23 cellular contexts compared by ENCODE assay signal in the genomic region with DNA sequence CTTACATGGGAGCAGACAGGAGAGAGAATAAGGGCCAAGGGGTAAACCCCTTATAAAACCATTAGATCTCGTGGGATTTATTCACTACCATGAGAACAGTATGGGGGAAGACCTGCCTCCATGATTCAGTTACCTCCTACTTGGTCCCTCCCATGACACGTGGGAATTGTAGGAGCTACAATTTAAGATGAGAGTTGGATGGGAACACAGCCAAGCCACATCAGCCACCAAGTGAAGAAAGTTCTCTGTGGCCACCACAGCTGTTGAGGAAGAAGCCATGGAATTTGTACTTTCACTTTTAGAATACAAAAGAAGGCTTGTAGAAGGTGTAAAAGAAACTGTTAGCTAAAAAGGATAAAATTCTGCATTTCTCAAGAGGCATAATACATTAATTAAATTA.
"Had no signal": no experiment of that assay in that cellular context is flagged by ENCODE, and none has a peak within 500 bp of the region (broad histone marks: within the 10 kb centered on the region; RNA-seq: fewer than 3 reads in every experiment).

No MANE protein-coding gene starts in this region.

- H3K27me3 ChIP-seq: gastrocnemius medialis, neutrophil, right lobe of liver, spleen, testis, tibial nerve, upper lobe of right lung had no signal

- H3K4me1 ChIP-seq: gastrocnemius medialis, psoas muscle, right lobe of liver, spleen, testis, tibial nerve, upper lobe of right lung had no signal

- H3K4me3 ChIP-seq: gastrocnemius medialis, lung, psoas muscle, right lobe of liver, spleen, testis, tibial nerve, upper lobe of right lung had no signal

- H3K27ac ChIP-seq: gastrocnemius medialis, neutrophil, psoas muscle, right lobe of liver, spleen, testis, tibial nerve, upper lobe of right lung had no signal

- H3K36me3 ChIP-seq: gastrocnemius medialis, neutrophil, right lobe of liver, spleen, tibial nerve, upper lobe of right lung had no signal

- ATAC-seq: esophagus mucosa; gastrocnemius medialis; left ventricle myocardium superior; naive thymus-derived CD8-positive, alpha-beta T cell; psoas muscle; right lobe of liver; stimulated activated memory B cell treated with anti-CD40 and anti-IgM and Interleukin-4, amounts not matched to agents 10 μg/mL and 1 μg/mL and 100 μg/mL, for 72 hours; stimulated activated naive CD8-positive, alpha-beta T cell treated with anti-CD3 and anti-CD28 coated beads, Interleukin-15, amount 100 ng/mL, for 72 hours; upper lobe of right lung had no signal

- H3K9me3 ChIP-seq: gastrocnemius medialis, neutrophil, psoas muscle, right lobe of liver, testis, tibial nerve, upper lobe of right lung had no signal

- DNase-seq: cortex of kidney; effector memory CD4-positive, alpha-beta T cell; gastrocnemius medialis; glutamatergic neuron; immature natural killer cell; left ventricle myocardium superior; mesendoderm; naive thymus-derived CD8-positive, alpha-beta T cell; psoas muscle; retina; right lobe of liver; spleen; stimulated activated CD4-positive, alpha-beta T cell treated with anti-CD3 and anti-CD28 coated beads, Interleukin-15, amount 100 ng/mL, for 24 hours; stimulated activated CD4-positive, alpha-beta T cell treated with anti-CD3 and anti-CD28 coated beads, Interleukin-1b, Interleukin-23, amount 100 ng/mL, for 48 hours; stimulated activated CD4-positive, alpha-beta T cell treated with anti-CD3 and anti-CD28 coated beads, Interleukin-4, amount 100 ng/mL, for 24 hours; stimulated activated naive CD8-positive, alpha-beta T cell treated with anti-CD3 and anti-CD28 coated beads, Interleukin-15, amount 100 ng/mL, for 72 hours; testis; upper lobe of right lung had no signal
